Comparison of ENCODE assay signal across 21 cellular contexts in genomic region chr11:46066335-46066734, GRCh38. TPM values are rescaled to one million over a fixed set of nuclear protein-coding genes. Genes with fewer than 3 reads are reported as not detected.
DNase-seq lines count a peak whose midpoint lies in the region; ATAC-seq and TF ChIP-seq lines count a peak whose summit lies in the region.
"Had no signal": no experiment of that assay in that cellular context is flagged by ENCODE, and none has a peak within 500 bp of the region (broad histone marks: within the 10 kb centered on the region; RNA-seq: fewer than 3 reads in every experiment).

No MANE protein-coding gene starts in this region.

- H3K9me3 ChIP-seq in breast epithelium (no peaks in the 10 kb centered on the region), prostate gland (no peaks in the 10 kb centered on the region), A673 (ENCODE audit: low read depth, low read length, poor library complexity, severe bottlenecking) (no peaks in the 10 kb centered on the region), T-helper 17 cell (ENCODE audit: control insufficient read depth, low read length, poor library complexity, severe bottlenecking) (no peaks in the 10 kb centered on the region)

- 60% methylated on average over 4 of the region's 4 CpGs for WGBS in prostate gland

- BruUV-seq in MCF 10A (replicated peaks; lab: Mats Ljungman, UMichigan) (no TSS peak), A673 (replicated peaks; lab: Mats Ljungman, UMichigan) (no TSS peak)

- ATAC-seq in esophagus mucosa, result peak; percentile 92
- ATAC-seq in T-helper 17 cell, result no peak
- no peak for ATAC-seq in GM19035 (IDR thresholded peaks at IDR 0.05; ENCODE audit: unreplicated experiment)
- ATAC-seq: GM12878, Right ventricle myocardium inferior had no signal

- CTCF ChIA-PET in MCF 10A (lab: Yijun Ruan, JAX) (interaction anchor here (1.8 kb wide), 1 partner anchor 9 kb away, joined by 5 read pairs; no protein-coding TSS in a partner anchor), A673 (lab: Charles Lee) (no interaction called here)

- TF ChIP-seq CTCF in MCF 10A (IDR thresholded peaks at IDR 0.05; ENCODE audit: unreplicated experiment), result no peak
- no peak for TF ChIP-seq CTCF in breast epithelium (IDR thresholded peaks at IDR 0.05)
- TF ChIP-seq CTCF in prostate gland (IDR thresholded peaks at IDR 0.05), result no peak
- no peak for TF ChIP-seq CTCF in A673 (conservative IDR thresholded peaks at IDR 0.05; ENCODE audit: low read depth, low read length)

- H3K4me3 ChIP-seq in breast epithelium (no peak overlapping the region), prostate gland (no peak overlapping the region), A673 (ENCODE audit: low read depth, low read length, poor library complexity, severe bottlenecking) (no peak overlapping the region)
- H3K4me3 ChIP-seq: GM12878, PC-9, SK-N-MC had no signal

- no peaks in the 10 kb centered on the region for H3K27me3 Mint-ChIP-seq in MCF 10A (ENCODE audit: insufficient read depth, unreplicated experiment)
- H3K27me3 Mint-ChIP-seq in T-helper 17 cell, result no peaks in the 10 kb centered on the region

- H3K4me1 Mint-ChIP-seq in MCF 10A (ENCODE audit: insufficient read depth, unreplicated experiment), result peaks cover 7% of the 10 kb centered on the region
- peaks cover 24% of the 10 kb centered on the region for H3K4me1 Mint-ChIP-seq in T-helper 17 cell

- TF ChIP-seq POLR2A in breast epithelium (IDR thresholded peaks at IDR 0.05), result no peak
- TF ChIP-seq POLR2A in prostate gland (IDR thresholded peaks at IDR 0.05), result no peak

- H3K4me3 Mint-ChIP-seq in MCF 10A (ENCODE audit: unreplicated experiment) (no peak overlapping the region), T-helper 17 cell (no peak overlapping the region)

- DNase-seq in MCF 10A (ENCODE audit: unreplicated experiment) (peak; percentile 62), breast epithelium (ENCODE audit: low spot score in 2 of 2) (no peak), prostate gland (ENCODE audit: low spot score) (peak; percentile 42), A673 (ENCODE audit: low spot score) (no peak), T-helper 17 cell (no peak), T-helper 1 cell (no peak)
- DNase-seq: COR-L47, HCEC 1CT, IMR-90, MV-4-11, NCI-H146, NCI-H2081 treated with DMSO at 0.1 percent for 48 hours, NCI-H446, NCI-H748 treated with DMSO at 0.1 percent for 48 hours had no signal

- no peak overlapping the region for H3K27ac ChIP-seq in breast epithelium
- peak overlapping the region in 1 of 2 donors; percentile 2 for H3K27ac ChIP-seq in prostate gland
- H3K27ac ChIP-seq in A673 (ENCODE audit: low read depth, low read length, poor library complexity, severe bottlenecking), result no peak overlapping the region
- H3K27ac ChIP-seq: C4-2B, PC-9, SK-N-MC had no signal

- H3K27me3 ChIP-seq in breast epithelium, result no peaks in the 10 kb centered on the region
- H3K27me3 ChIP-seq in prostate gland (replicated peaks; ENCODE audit: insufficient read depth), result no peaks in the 10 kb centered on the region
- no peaks in the 10 kb centered on the region for H3K27me3 ChIP-seq in A673 (replicated peaks; ENCODE audit: insufficient read depth, low read depth, low read length, poor library complexity)

- H3K36me3 ChIP-seq in breast epithelium (no peaks in the 10 kb centered on the region), prostate gland (no peaks in the 10 kb centered on the region), A673 (ENCODE audit: insufficient read depth, low read length, poor library complexity, severe bottlenecking) (no peaks in the 10 kb centered on the region)

- no peaks in the 10 kb centered on the region for H3K9me3 Mint-ChIP-seq in MCF 10A (ENCODE audit: unreplicated experiment)

- POLR2A ChIA-PET in MCF 10A (lab: Yijun Ruan, JAX) (interaction anchor here (0.5 to 1.0 kb wide), 3 partner anchors 8 to 338 kb away, joined by 3 to 4 read pairs (median 3); no protein-coding TSS in a partner anchor), A673 (lab: Charles Lee; ENCODE audit: low non-redundant PET) (no interaction called here)

- intact Hi-C loops in MCF 10A (cut with micrococcal nuclease), result no loop called here
- intact Hi-C loops in breast epithelium (cut with DNase I; ENCODE audit: low total_unique reads), result no loop called here
- intact Hi-C loops in prostate gland (cut with DNase I), result no loop called here
- intact Hi-C loops in A673 (cut with micrococcal nuclease; ENCODE audit: unreplicated experiment), result no loop called here

- H3K4me1 ChIP-seq in breast epithelium, result no peaks in the 10 kb centered on the region
- H3K4me1 ChIP-seq in prostate gland (replicated peaks), result no peaks in the 10 kb centered on the region
- H3K4me1 ChIP-seq in A673 (ENCODE audit: insufficient read depth, low read length, poor library complexity, severe bottlenecking), result no peaks in the 10 kb centered on the region

- H3K27ac Mint-ChIP-seq in MCF 10A (ENCODE audit: low read depth, unreplicated experiment), result no peak overlapping the region
- no peak overlapping the region for H3K27ac Mint-ChIP-seq in T-helper 17 cell

- peaks cover 10% of the 10 kb centered on the region for H3K36me3 Mint-ChIP-seq in MCF 10A (ENCODE audit: insufficient read depth, unreplicated experiment)
- peaks cover 8% of the 10 kb centered on the region for H3K36me3 Mint-ChIP-seq in T-helper 17 cell (ENCODE audit: low read depth)

RNA-seq across cellular contexts. Expression of gene PHF21A, which starts 54.9 kb away (rescaled TPM):
- total RNA-seq in MCF 10A (2022) (33.2 and 37.6 TPM in 2 replicates), breast epithelium (10 to 100 TPM; 23.4 to 70.8 (median 42.7) TPM), esophagus mucosa (17.2 TPM), prostate gland (10 to 100 TPM; 24.7 to 48.0 TPM), A673 (2021) (77.2 and 106 TPM in 2 replicates), T-helper 17 cell (100 to 1,000 TPM; 103 to 105 TPM)

Comparison
In these comparisons a context has a peak if more than half of its experiments do, and no peak if none do; other contexts are left out.
1. DNase-seq: peak in MCF 10A (single experiment) and prostate gland (single experiment); none in breast epithelium (0 of 2), A673 (single experiment), T-helper 17 cell (0 of 3) and T-helper 1 cell (0 of 5).